In genomic region chrX:155094468-155095061, GRCh38 we compare ENCODE assay signal across 8 cellular contexts. TPM values are rescaled to one million over a fixed set of nuclear protein-coding genes. Genes with fewer than 3 reads are reported as not detected.
DNase-seq lines count a peak whose midpoint lies in the region; ATAC-seq and TF ChIP-seq lines count a peak whose summit lies in the region.

No MANE protein-coding gene starts in this region.

- peak; percentile 71 to 80 for TF ChIP-seq RAD21 in liver (IDR thresholded peaks at IDR 0.05)

- H3K4me1 ChIP-seq in liver (ENCODE audit: control insufficient read depth in 4 of 4, insufficient read depth in 4 of 4, low read length in 3 of 4), result no peaks in the 10 kb centered on the region

- no peaks in the 10 kb centered on the region for H3K9me3 ChIP-seq in liver (ENCODE audit: control insufficient read depth in 4 of 4, low read length in 3 of 4)

- WGBS in liver, result 35% methylated on average over 4 of the region's 4 CpGs

- H3K36me3 ChIP-seq in liver (ENCODE audit: control insufficient read depth in 4 of 4, insufficient read depth in 3 of 4, low read depth in 1 of 4, low read length in 3 of 4), result peaks cover 0 to 4% (median 0%) of the 10 kb centered on the region in 4 donors

- in situ Hi-C loops in astrocyte of the cerebellum (cut with HindIII; ENCODE audit: low sequenced_read_pairs), result no loop called here

- TF ChIP-seq CTCF in astrocyte of the cerebellum (IDR thresholded peaks at IDR 0.05; ENCODE audit: low read depth, low read length, missing control alignments), result peak; percentile 60
- peak; percentile 47 for TF ChIP-seq CTCF in liver (IDR thresholded peaks at IDR 0.05; ENCODE audit: low read depth, low read length, missing input control)

- no peaks in the 10 kb centered on the region for H3K27me3 ChIP-seq in liver (ENCODE audit: control insufficient read depth in 4 of 4, insufficient read depth in 4 of 4, low read length in 3 of 4)

- no peak overlapping the region for H3K27ac ChIP-seq in liver (ENCODE audit: low read depth in 1 of 2, low read length in 2 of 2)

- H3K4me3 ChIP-seq in astrocyte of the cerebellum (ENCODE audit: low read depth, low read length), result no peak overlapping the region
- H3K4me3 ChIP-seq in liver (ENCODE audit: low read depth in 1 of 3, low read length in 3 of 3), result no peak overlapping the region

- no peak overlapping the region for H3K9ac ChIP-seq in liver (ENCODE audit: low read depth in 1 of 2, low read length in 2 of 2)

- peak; percentile 75 for ATAC-seq in GM19351 (IDR thresholded peaks at IDR 0.05; ENCODE audit: unreplicated experiment)
- no peak for ATAC-seq in HG02610 (IDR thresholded peaks at IDR 0.05; ENCODE audit: unreplicated experiment)

- DNase-seq in NCI-H510A treated with DMSO at 0.1 percent for 48 hours (lab: John Stamatoyannopoulos, UW) (peak; percentile 8), NCI-H510A (lab: John Stamatoyannopoulos, UW) (no peak), NCI-H2227 (lab: John Stamatoyannopoulos, UW; ENCODE audit: unreplicated experiment) (peak; percentile 28), astrocyte of the cerebellum (ENCODE audit: low read depth) (peak; percentile 2), GM19240 (ENCODE audit: insufficient read length, low spot score) (no peak)

TF ChIP-seq in liver, 16 proteins besides CTCF, POLR2A, EP300 and RAD21:
- TF ChIP-seq HNF4G (IDR thresholded peaks at IDR 0.05), result no peak
- no peak for TF ChIP-seq ATF3 (IDR thresholded peaks at IDR 0.05)
- TF ChIP-seq REST (IDR thresholded peaks at IDR 0.05), result no peak
- no peak for TF ChIP-seq FOXA2 (IDR thresholded peaks at IDR 0.05)
TF ChIP-seq in liver: peak in this region for 0.

RNA-seq across cellular contexts. Expression of gene BRCC3, which starts 23.3 kb away (rescaled TPM):
- 10 to 100 TPM in 1 of 2 donors, 1 to 10 TPM in 1; 7.8 to 10.9 TPM for total RNA-seq in liver
- 10 to 100 TPM in 1 of 2 donors, 1 to 10 TPM in 1; 9.3 to 12.2 TPM for polyA plus RNA-seq in liver

RNA-seq across cellular contexts. Expression of gene CMC4, which starts 23.6 kb away (rescaled TPM):
- 1 to 10 TPM; 4.2 to 4.9 TPM for total RNA-seq in liver
- polyA plus RNA-seq in liver, result 10 to 100 TPM; 15.9 to 17.3 TPM

RNA-seq across cellular contexts. Expression of gene MTCP1, which starts 23.6 kb away (rescaled TPM):
- total RNA-seq in liver, result 1 to 10 TPM; 2.2 to 2.8 TPM
- polyA plus RNA-seq in liver, result 1 to 10 TPM; 7.7 to 10.0 TPM

Comparison
In these comparisons a context has a peak if more than half of its experiments do, and no peak if none do; other contexts are left out.
1. DNase-seq: peak in NCI-H510A treated with DMSO at 0.1 percent for 48 hours (single experiment), NCI-H2227 (single experiment) and astrocyte of the cerebellum (single experiment); none in NCI-H510A (single experiment) and GM19240 (single experiment).